ENCODE assay signal across 27 cellular contexts in genomic region chr2:207950761-207951114, GRCh38.
"Had no signal": no experiment of that assay in that cellular context is flagged by ENCODE, and none has a peak within 500 bp of the region (broad histone marks: within the 10 kb centered on the region; RNA-seq: fewer than 3 reads in every experiment).

No MANE protein-coding gene starts in this region.

- H3K27ac ChIP-seq: ascending aorta, cardiac muscle cell, Peyer's patch, SJSA1 had no signal

- H3K4me1 ChIP-seq: ascending aorta, SJSA1 had no signal

- DNase-seq: activated CD4-positive, alpha-beta T cell treated with anti-CD3 and anti-CD28 coated beads for 36 hours; activated CD4-positive, alpha-beta T cell treated with anti-CD3 and anti-CD28 coated beads, Interleukin-2, amount 10 ng/mL, durations not matched to agents 7 days and 5 days; activated CD4-positive, alpha-beta T cell treated with anti-CD3 and anti-CD28 coated beads, Interleukin-2, amount 50 U/mL, for 48 hours; activated CD8-positive, alpha-beta T cell treated with anti-CD3 and anti-CD28 coated beads, Interleukin-2, amount 10 ng/mL, durations not matched to agents 7 days and 5 days; activated gamma-delta T cell; activated naive CD4-positive, alpha-beta T cell treated with Interleukin-2 at 50 U/mL for 16 hours; activated naive CD8-positive, alpha-beta T cell treated with anti-CD3 and anti-CD28 coated beads, Interleukin-2, amount 10 ng/mL, durations not matched to agents 7 days and 5 days; activated T-cell treated with anti-CD3 and anti-CD28 coated beads, Interleukin-2, amount 50 U/mL, for 24 hours; amygdala; MG63; MV-4-11; NCI-H1092; NCI-H1436 treated with DMSO at 0.1 percent for 48 hours; NCI-H1694 treated with DMSO at 0.1 percent for 48 hours; NCI-H2029; NCI-H345; NCI-H524 treated with DMSO at 0.1 percent for 48 hours; PC-3; Peyer's patch; RPMI8226; SHP77 treated with DMSO at 0.1 percent for 48 hours; SK-N-SH had no signal

- H3K9ac ChIP-seq: SK-N-SH had no signal

- H3K4me3 ChIP-seq: ascending aorta, cardiac muscle cell, MG63, Peyer's patch, SJSA1 had no signal

- ATAC-seq: activated CD4-positive, alpha-beta T cell treated with anti-CD3 and anti-CD28 coated beads for 36 hours; activated CD4-positive, CD25-positive, alpha-beta regulatory T cell treated with anti-CD3 and anti-CD28 coated beads, Interleukin-2, amount 50 U/mL, for 24 hours; activated CD8-positive, alpha-beta T cell treated with anti-CD3 and anti-CD28 coated beads, Interleukin-2, amount 10 ng/mL, durations not matched to agents 7 days and 5 days; PC-3 had no signal

- H3K9me3 ChIP-seq: ascending aorta, MG63, Peyer's patch, SJSA1, SK-N-SH had no signal

- H3K36me3 ChIP-seq: cardiac muscle cell, MG63, SJSA1 had no signal

- H3K27me3 ChIP-seq: ascending aorta, cardiac muscle cell, MG63, Peyer's patch, SJSA1 had no signal

- H3K4me2 ChIP-seq: SK-N-SH had no signal

- FAIRE-seq: TTC549 had no signal
